1 cellular context compared by ENCODE assay signal in the genomic region with DNA sequence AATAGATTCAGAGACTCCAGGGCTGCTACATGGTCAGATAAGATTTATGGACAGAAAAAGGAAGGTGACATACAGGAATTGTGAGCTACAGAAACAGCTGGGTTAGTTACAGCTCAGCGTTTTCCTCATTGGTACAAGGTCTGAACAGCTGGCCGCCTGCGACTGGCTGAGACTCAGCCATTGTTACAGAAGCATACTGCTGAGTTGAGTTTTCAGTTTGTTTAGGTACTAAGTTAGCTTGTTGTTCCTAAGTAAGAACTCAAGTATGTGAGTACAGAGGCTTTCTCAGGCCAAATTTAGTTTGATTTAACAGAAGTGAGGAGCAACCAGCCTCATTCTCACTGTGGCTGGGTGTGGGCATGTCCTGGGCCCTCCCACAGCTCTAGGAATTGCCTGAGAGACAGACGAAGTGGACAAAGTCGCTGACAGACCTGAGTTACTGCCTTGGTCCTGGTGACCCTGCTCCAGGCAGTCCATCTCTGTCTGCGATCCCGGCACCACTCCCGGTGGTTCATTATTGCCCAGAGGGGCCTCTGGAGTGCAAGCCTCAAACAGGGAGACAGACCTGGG.
TF ChIP-seq lines count a peak whose summit lies in the region.

No MANE protein-coding gene starts in this region.

TF ChIP-seq in HepG2, 621 proteins besides CTCF, POLR2A, EP300 and RAD21 (continued from another document and continues in another):
- TF ChIP-seq, protein P1, sequence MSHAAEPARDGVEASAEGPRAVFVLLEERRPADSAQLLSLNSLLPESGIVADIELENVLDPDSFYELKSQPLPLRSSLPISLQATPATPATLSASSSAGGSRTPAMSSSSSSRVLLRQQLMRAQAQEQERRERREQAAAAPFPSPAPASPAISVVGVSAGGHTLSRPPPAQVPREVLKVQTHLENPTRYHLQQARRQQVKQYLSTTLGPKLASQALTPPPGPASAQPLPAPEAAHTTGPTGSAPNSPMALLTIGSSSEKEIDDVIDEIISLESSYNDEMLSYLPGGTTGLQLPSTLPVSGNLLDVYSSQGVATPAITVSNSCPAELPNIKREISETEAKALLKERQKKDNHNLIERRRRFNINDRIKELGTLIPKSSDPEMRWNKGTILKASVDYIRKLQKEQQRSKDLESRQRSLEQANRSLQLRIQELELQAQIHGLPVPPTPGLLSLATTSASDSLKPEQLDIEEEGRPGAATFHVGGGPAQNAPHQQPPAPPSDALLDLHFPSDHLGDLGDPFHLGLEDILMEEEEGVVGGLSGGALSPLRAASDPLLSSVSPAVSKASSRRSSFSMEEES (CRISPR knock-in tag; IDR thresholded peaks at IDR 0.05) = no peak
- TF ChIP-seq, protein P2, sequence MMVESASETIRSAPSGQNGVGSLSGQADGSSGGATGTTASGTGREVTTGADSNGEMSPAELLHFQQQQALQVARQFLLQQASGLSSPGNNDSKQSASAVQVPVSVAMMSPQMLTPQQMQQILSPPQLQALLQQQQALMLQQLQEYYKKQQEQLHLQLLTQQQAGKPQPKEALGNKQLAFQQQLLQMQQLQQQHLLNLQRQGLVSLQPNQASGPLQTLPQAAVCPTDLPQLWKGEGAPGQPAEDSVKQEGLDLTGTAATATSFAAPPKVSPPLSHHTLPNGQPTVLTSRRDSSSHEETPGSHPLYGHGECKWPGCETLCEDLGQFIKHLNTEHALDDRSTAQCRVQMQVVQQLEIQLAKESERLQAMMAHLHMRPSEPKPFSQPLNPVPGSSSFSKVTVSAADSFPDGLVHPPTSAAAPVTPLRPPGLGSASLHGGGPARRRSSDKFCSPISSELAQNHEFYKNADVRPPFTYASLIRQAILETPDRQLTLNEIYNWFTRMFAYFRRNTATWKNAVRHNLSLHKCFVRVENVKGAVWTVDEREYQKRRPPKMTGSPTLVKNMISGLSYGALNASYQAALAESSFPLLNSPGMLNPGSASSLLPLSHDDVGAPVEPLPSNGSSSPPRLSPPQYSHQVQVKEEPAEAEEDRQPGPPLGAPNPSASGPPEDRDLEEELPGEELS (CRISPR knock-in tag; IDR thresholded peaks at IDR 0.05) = 0 out of 2 replicates have a peak, but pooled peaks have one; percentile 28
- TF ChIP-seq, protein P3, sequence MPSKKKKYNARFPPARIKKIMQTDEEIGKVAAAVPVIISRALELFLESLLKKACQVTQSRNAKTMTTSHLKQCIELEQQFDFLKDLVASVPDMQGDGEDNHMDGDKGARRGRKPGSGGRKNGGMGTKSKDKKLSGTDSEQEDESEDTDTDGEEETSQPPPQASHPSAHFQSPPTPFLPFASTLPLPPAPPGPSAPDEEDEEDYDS (CRISPR knock-in tag; IDR thresholded peaks at IDR 0.05) = no peak
- TF ChIP-seq GATAD2A (CRISPR knock-in tag; IDR thresholded peaks at IDR 0.05) (peak; percentile 34; the same call in 1 of the 2 replicates), RELA (CRISPR knock-in tag; IDR thresholded peaks at IDR 0.05) (no peak), SMAD9 (CRISPR knock-in tag; IDR thresholded peaks at IDR 0.05) (no peak), REPIN1 (CRISPR knock-in tag; IDR thresholded peaks at IDR 0.05; ENCODE audit: borderline replicate concordance, low read depth) (0 out of 2 replicates have a peak, but pooled peaks have one; percentile 27), SP5 (CRISPR knock-in tag; IDR thresholded peaks at IDR 0.05; ENCODE audit: borderline replicate concordance, low read depth) (no peak), MTA1 (CRISPR knock-in tag; IDR thresholded peaks at IDR 0.05; ENCODE audit: borderline replicate concordance) (no peak), RXRA (CRISPR knock-in tag; IDR thresholded peaks at IDR 0.05) (0 out of 2 replicates have a peak, but pooled peaks have one; percentile 12), ZSCAN21 (CRISPR knock-in tag; IDR thresholded peaks at IDR 0.05; ENCODE audit: borderline replicate concordance) (no peak), TAF1 (CRISPR knock-in tag; IDR thresholded peaks at IDR 0.05) (peak; percentile 28; the same call in 1 of the 2 replicates), KDM6A (CRISPR knock-in tag; IDR thresholded peaks at IDR 0.05; ENCODE audit: low read depth) (no peak), KLF15 (CRISPR knock-in tag; IDR thresholded peaks at IDR 0.05; ENCODE audit: borderline replicate concordance) (no peak), HNRNPH1 (optimal IDR thresholded peaks at IDR 0.05; ENCODE audit: low read depth, low read length) (no peak), ZSCAN31 (CRISPR knock-in tag; IDR thresholded peaks at IDR 0.05; ENCODE audit: low read depth) (no peak), ZNF556 (CRISPR knock-in tag; IDR thresholded peaks at IDR 0.05; ENCODE audit: borderline replicate concordance) (0 out of 2 replicates have a peak, but pooled peaks have one; percentile 21), SALL1 (CRISPR knock-in tag; IDR thresholded peaks at IDR 0.05) (peak; percentile 46), SOX6 (IDR thresholded peaks at IDR 0.05) (no peak), SOX6 (CRISPR knock-in tag; IDR thresholded peaks at IDR 0.05) (peak; percentile 59; the same call in 1 of the 2 replicates), BORCS8-MEF2B (CRISPR knock-in tag; IDR thresholded peaks at IDR 0.05) (0 out of 2 replicates have a peak, but pooled peaks have one; percentile 60), KLF16 (CRISPR knock-in tag; IDR thresholded peaks at IDR 0.05) (peak in 1 of 2 experiments; percentile 51; a peak in 1 of 4 replicates), MXI1 (IDR thresholded peaks at IDR 0.05; ENCODE audit: borderline replicate concordance, low read depth, low read length) (no peak), POLR2AphosphoS5 (IDR thresholded peaks at IDR 0.05; ENCODE audit: low read depth, low read length) (peak; percentile 62), NFYB (CRISPR knock-in tag; IDR thresholded peaks at IDR 0.05) (peak; percentile 64), ZNF773 (CRISPR knock-in tag; IDR thresholded peaks at IDR 0.05; ENCODE audit: borderline replicate concordance) (no peak), JUN (CRISPR knock-in tag; IDR thresholded peaks at IDR 0.05) (no peak), TEAD3 (CRISPR knock-in tag; optimal IDR thresholded peaks at IDR 0.05; ENCODE audit: borderline replicate concordance) (peak; percentile 7), ZNF230 (CRISPR knock-in tag; IDR thresholded peaks at IDR 0.05) (no peak), MZF1 (CRISPR knock-in tag; IDR thresholded peaks at IDR 0.05; ENCODE audit: borderline replicate concordance) (no peak), ZNF605 (CRISPR knock-in tag; IDR thresholded peaks at IDR 0.05) (0 out of 2 replicates have a peak, but pooled peaks have one; percentile 38), SP2 (CRISPR knock-in tag; IDR thresholded peaks at IDR 0.05) (no peak), RBAK (CRISPR knock-in tag; IDR thresholded peaks at IDR 0.05) (no peak), RNF2 (conservative IDR thresholded peaks at IDR 0.05; ENCODE audit: low read depth) (no peak), FOXJ3 (CRISPR knock-in tag; IDR thresholded peaks at IDR 0.05; ENCODE audit: borderline replicate concordance) (no peak), PHF8 (CRISPR knock-in tag; IDR thresholded peaks at IDR 0.05) (peak; percentile 52), ZNF563 (CRISPR knock-in tag; IDR thresholded peaks at IDR 0.05) (no peak), RFXAP (CRISPR knock-in tag; IDR thresholded peaks at IDR 0.05; ENCODE audit: borderline replicate concordance) (peak; percentile 85; the same call in 1 of the 2 replicates), ZNF331 (CRISPR knock-in tag; IDR thresholded peaks at IDR 0.05) (no peak), ZNF343 (CRISPR knock-in tag; IDR thresholded peaks at IDR 0.05) (no peak), HDAC2 (CRISPR knock-in tag; IDR thresholded peaks at IDR 0.05) (peak; percentile 65; the same call in 1 of the 2 replicates), ZNF382 (CRISPR knock-in tag; IDR thresholded peaks at IDR 0.05; ENCODE audit: borderline replicate concordance) (no peak), NR2F6 (IDR thresholded peaks at IDR 0.05) (no peak), NR2F6 (CRISPR knock-in tag; IDR thresholded peaks at IDR 0.05) (no peak; the same call in 1 of the 2 replicates), KAT8 (CRISPR knock-in tag; IDR thresholded peaks at IDR 0.05) (no peak), RBFOX2 (IDR thresholded peaks at IDR 0.05; ENCODE audit: low read depth, low read length) (no peak), HDAC1 (CRISPR knock-in tag; IDR thresholded peaks at IDR 0.05) (peak; percentile 53; the same call in 1 of the 2 replicates)
- TF ChIP-seq, protein P4, sequence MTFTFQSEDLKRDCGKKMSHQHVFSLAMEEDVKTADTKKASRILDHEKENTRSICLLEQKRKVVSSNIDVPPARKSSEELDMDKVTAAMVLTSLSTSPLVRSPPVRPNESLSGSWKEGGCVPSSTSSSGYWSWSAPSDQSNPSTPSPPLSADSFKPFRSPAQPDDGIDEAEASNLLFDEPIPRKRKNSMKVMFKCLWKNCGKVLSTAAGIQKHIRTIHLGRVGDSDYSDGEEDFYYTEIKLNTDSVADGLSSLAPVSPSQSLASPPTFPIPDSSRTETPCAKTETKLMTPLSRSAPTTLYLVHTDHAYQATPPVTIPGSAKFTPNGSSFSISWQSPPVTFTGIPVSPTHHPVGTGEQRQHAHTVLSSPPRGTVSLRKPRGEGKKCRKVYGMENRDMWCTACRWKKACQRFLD (CRISPR knock-in tag; IDR thresholded peaks at IDR 0.05; ENCODE audit: borderline replicate concordance) = no peak
- TF ChIP-seq, protein P5, sequence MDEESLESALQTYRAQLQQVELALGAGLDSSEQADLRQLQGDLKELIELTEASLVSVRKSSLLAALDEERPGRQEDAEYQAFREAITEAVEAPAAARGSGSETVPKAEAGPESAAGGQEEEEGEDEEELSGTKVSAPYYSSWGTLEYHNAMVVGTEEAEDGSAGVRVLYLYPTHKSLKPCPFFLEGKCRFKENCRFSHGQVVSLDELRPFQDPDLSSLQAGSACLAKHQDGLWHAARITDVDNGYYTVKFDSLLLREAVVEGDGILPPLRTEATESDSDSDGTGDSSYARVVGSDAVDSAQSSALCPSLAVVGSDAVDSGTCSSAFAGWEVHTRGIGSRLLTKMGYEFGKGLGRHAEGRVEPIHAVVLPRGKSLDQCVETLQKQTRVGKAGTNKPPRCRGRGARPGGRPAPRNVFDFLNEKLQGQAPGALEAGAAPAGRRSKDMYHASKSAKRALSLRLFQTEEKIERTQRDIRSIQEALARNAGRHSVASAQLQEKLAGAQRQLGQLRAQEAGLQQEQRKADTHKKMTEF (CRISPR knock-in tag; IDR thresholded peaks at IDR 0.05) = peak; percentile 42
- TF ChIP-seq, protein P6, sequence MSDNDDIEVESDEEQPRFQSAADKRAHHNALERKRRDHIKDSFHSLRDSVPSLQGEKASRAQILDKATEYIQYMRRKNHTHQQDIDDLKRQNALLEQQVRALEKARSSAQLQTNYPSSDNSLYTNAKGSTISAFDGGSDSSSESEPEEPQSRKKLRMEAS (IDR thresholded peaks at IDR 0.05) = no peak; the same call in 1 of the 2 replicates
- TF ChIP-seq, protein P7, sequence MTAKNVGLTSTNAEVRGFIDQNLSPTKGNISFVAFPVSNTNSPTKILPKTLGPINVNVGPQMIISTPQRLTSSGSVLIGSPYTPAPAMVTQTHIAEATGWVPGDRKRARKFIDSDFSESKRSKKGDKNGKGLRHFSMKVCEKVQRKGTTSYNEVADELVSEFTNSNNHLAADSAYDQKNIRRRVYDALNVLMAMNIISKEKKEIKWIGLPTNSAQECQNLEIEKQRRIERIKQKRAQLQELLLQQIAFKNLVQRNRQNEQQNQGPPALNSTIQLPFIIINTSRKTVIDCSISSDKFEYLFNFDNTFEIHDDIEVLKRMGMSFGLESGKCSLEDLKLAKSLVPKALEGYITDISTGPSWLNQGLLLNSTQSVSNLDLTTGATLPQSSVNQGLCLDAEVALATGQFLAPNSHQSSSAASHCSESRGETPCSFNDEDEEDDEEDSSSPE (CRISPR knock-in tag; IDR thresholded peaks at IDR 0.05) = peak; percentile 46; the same call in 1 of the 2 replicates
- TF ChIP-seq, protein P8, sequence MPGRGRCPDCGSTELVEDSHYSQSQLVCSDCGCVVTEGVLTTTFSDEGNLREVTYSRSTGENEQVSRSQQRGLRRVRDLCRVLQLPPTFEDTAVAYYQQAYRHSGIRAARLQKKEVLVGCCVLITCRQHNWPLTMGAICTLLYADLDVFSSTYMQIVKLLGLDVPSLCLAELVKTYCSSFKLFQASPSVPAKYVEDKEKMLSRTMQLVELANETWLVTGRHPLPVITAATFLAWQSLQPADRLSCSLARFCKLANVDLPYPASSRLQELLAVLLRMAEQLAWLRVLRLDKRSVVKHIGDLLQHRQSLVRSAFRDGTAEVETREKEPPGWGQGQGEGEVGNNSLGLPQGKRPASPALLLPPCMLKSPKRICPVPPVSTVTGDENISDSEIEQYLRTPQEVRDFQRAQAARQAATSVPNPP (CRISPR knock-in tag; IDR thresholded peaks at IDR 0.05) = no peak
- TF ChIP-seq, protein P9, sequence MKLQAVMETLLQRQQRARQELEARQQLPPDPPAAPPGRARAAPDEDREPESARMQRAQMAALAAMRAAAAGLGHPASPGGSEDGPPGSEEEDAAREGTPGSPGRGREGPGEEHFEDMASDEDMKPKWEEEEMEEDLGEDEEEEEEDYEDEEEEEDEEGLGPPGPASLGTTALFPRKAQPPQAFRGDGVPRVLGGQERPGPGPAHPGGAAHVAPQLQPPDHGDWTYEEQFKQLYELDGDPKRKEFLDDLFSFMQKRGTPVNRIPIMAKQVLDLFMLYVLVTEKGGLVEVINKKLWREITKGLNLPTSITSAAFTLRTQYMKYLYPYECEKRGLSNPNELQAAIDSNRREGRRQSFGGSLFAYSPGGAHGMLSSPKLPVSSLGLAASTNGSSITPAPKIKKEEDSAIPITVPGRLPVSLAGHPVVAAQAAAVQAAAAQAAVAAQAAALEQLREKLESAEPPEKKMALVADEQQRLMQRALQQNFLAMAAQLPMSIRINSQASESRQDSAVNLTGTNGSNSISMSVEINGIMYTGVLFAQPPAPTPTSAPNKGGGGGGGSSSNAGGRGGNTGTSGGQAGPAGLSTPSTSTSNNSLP (IDR thresholded peaks at IDR 0.05; ENCODE audit: low read depth, low read length) = no peak
- TF ChIP-seq, protein P10, sequence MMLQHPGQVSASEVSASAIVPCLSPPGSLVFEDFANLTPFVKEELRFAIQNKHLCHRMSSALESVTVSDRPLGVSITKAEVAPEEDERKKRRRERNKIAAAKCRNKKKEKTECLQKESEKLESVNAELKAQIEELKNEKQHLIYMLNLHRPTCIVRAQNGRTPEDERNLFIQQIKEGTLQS (CRISPR knock-in tag; IDR thresholded peaks at IDR 0.05) = no peak
- TF ChIP-seq, protein P11, sequence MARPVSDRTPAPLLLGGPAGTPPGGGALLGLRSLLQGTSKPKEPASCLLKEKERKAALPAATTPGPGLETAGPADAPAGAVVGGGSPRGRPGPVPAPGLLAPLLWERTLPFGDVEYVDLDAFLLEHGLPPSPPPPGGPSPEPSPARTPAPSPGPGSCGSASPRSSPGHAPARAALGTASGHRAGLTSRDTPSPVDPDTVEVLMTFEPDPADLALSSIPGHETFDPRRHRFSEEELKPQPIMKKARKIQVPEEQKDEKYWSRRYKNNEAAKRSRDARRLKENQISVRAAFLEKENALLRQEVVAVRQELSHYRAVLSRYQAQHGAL (CRISPR knock-in tag; IDR thresholded peaks at IDR 0.05; ENCODE audit: not compliant biosample characterization) = no peak
